8 cellular contexts compared by ENCODE assay signal in genomic region chr9:78439192-78439865, GRCh38.
DNase-seq lines count a peak whose midpoint lies in the region; ATAC-seq and TF ChIP-seq lines count a peak whose summit lies in the region.

No MANE protein-coding gene starts in this region.

- TF ChIP-seq CTCF in AG09319 (IDR thresholded peaks at IDR 0.05; ENCODE audit: low read depth, low read length) = peak; percentile 95
- TF ChIP-seq CTCF in lung (IDR thresholded peaks at IDR 0.05; ENCODE audit: control extremely low read depth, extremely low read depth) = peak; percentile 70

- POLR2A ChIA-PET in activated CD4-positive, alpha-beta memory T cell treated with anti-CD3 and anti-CD28 coated beads, Interleukin-2, amount 10 ng/mL, durations not matched to agents 7 days and 5 days (lab: Charles Lee) = no interaction called here

- CTCF ChIA-PET in activated CD4-positive, alpha-beta memory T cell treated with anti-CD3 and anti-CD28 coated beads, Interleukin-2, amount 10 ng/mL, durations not matched to agents 7 days and 5 days (lab: Charles Lee) = interaction anchor here (0.6 to 2.5 kb wide), 8 partner anchors 9 to 1284 kb away, joined by 3 to 13 read pairs (median 4); no protein-coding TSS in a partner anchor

- H3K4me3 ChIP-seq in effector memory CD4-positive, alpha-beta T cell (ENCODE audit: insufficient read depth, low read depth, low read length, poor library complexity, severe bottlenecking) = no peak overlapping the region
- no peak overlapping the region for H3K4me3 ChIP-seq in lung

- DNase-seq in AG09319 (ENCODE audit: extremely low read depth, low read depth) (peak; percentile 78), NCI-H526 treated with DMSO at 0.1 percent for 48 hours (lab: John Stamatoyannopoulos, UW) (peak; percentile 27), lung (ENCODE audit: low spot score) (peak; percentile 87)
- peak; percentile 66 for DNase-seq in activated CD4-positive, alpha-beta memory T cell treated with anti-CD3 and anti-CD28 coated beads, Interleukin-2, amount 10 ng/mL, durations not matched to agents 7 days and 5 days
- DNase-seq in effector memory CD4-positive, alpha-beta T cell = peak; percentile 3 to 48 (median 17)
- peak; percentile 32 to 60 (median 41) for DNase-seq in stimulated activated CD4-positive, alpha-beta T cell treated with anti-CD3 and anti-CD28 coated beads, TNF-alpha, amount 100 ng/mL, for 48 hours (ENCODE audit: low read depth in 3 of 3)

- ATAC-seq in GM18909 (IDR thresholded peaks at IDR 0.05; ENCODE audit: poor library complexity, unreplicated experiment) = peak; percentile 91
- peak; percentile 66 for ATAC-seq in HG03469 (IDR thresholded peaks at IDR 0.05; ENCODE audit: unreplicated experiment)
- ATAC-seq in lung (ENCODE audit: insufficient read depth, low FRiP score) = peak; percentile 88

- peaks cover 2% of the 10 kb centered on the region for H3K27me3 ChIP-seq in effector memory CD4-positive, alpha-beta T cell (replicated peaks; ENCODE audit: control insufficient read depth, insufficient read depth, low read length, poor library complexity, severe bottlenecking)
- no peaks in the 10 kb centered on the region for H3K27me3 ChIP-seq in lung (ENCODE audit: control insufficient read depth, insufficient read depth)

- H3K27ac ChIP-seq in effector memory CD4-positive, alpha-beta T cell (ENCODE audit: insufficient read depth, low read length, poor library complexity, severe bottlenecking) = no peak overlapping the region
- H3K27ac ChIP-seq in lung (ENCODE audit: low read depth in 1 of 2, low read length in 1 of 2) = no peak overlapping the region

- WGBS in lung, 2 donors = 6 to 14% methylated on average over 23 of the region's 23 CpGs

- H3K36me3 ChIP-seq in effector memory CD4-positive, alpha-beta T cell (ENCODE audit: control insufficient read depth, insufficient read depth, low read length) = no peaks in the 10 kb centered on the region
- H3K36me3 ChIP-seq in lung (ENCODE audit: control insufficient read depth in 2 of 2, insufficient read depth in 2 of 2, low read length in 2 of 2) = no peaks in the 10 kb centered on the region

- H3K27me3 Mint-ChIP-seq in activated CD4-positive, alpha-beta memory T cell treated with anti-CD3 and anti-CD28 coated beads, Interleukin-2, amount 10 ng/mL, durations not matched to agents 7 days and 5 days = peaks cover 8% of the 10 kb centered on the region

- no peaks in the 10 kb centered on the region for H3K9me3 Mint-ChIP-seq in activated CD4-positive, alpha-beta memory T cell treated with anti-CD3 and anti-CD28 coated beads, Interleukin-2, amount 10 ng/mL, durations not matched to agents 7 days and 5 days

- H3K9me3 ChIP-seq in effector memory CD4-positive, alpha-beta T cell (ENCODE audit: control insufficient read depth, low read length) = no peaks in the 10 kb centered on the region
- no peaks in the 10 kb centered on the region for H3K9me3 ChIP-seq in lung (ENCODE audit: control insufficient read depth in 2 of 2, insufficient read depth in 1 of 2, low read length in 1 of 2)

- H3K36me3 Mint-ChIP-seq in activated CD4-positive, alpha-beta memory T cell treated with anti-CD3 and anti-CD28 coated beads, Interleukin-2, amount 10 ng/mL, durations not matched to agents 7 days and 5 days (ENCODE audit: low read depth) = no peaks in the 10 kb centered on the region

- no peak overlapping the region for H3K4me3 Mint-ChIP-seq in activated CD4-positive, alpha-beta memory T cell treated with anti-CD3 and anti-CD28 coated beads, Interleukin-2, amount 10 ng/mL, durations not matched to agents 7 days and 5 days

- no peak overlapping the region for H3K27ac Mint-ChIP-seq in activated CD4-positive, alpha-beta memory T cell treated with anti-CD3 and anti-CD28 coated beads, Interleukin-2, amount 10 ng/mL, durations not matched to agents 7 days and 5 days

- H3K4me1 ChIP-seq in effector memory CD4-positive, alpha-beta T cell (ENCODE audit: control insufficient read depth, insufficient read depth, low read length, poor library complexity, severe bottlenecking) = no peaks in the 10 kb centered on the region
- H3K4me1 ChIP-seq in lung (ENCODE audit: control insufficient read depth in 2 of 2, insufficient read depth in 2 of 2, low read length in 2 of 2) = no peaks in the 10 kb centered on the region

- H3K4me1 Mint-ChIP-seq in activated CD4-positive, alpha-beta memory T cell treated with anti-CD3 and anti-CD28 coated beads, Interleukin-2, amount 10 ng/mL, durations not matched to agents 7 days and 5 days = peaks cover 4% of the 10 kb centered on the region

Comparison
In these comparisons a context has a peak if more than half of its experiments do, and no peak if none do; other contexts are left out.
1. DNase-seq: peak in every context shown above with its lines; median percentile 87 in lung; 78 in AG09319; 66 in activated CD4-positive, alpha-beta memory T cell treated with anti-CD3 and anti-CD28 coated beads, Interleukin-2, amount 10 ng/mL, durations not matched to agents 7 days and 5 days; 41 in stimulated activated CD4-positive, alpha-beta T cell treated with anti-CD3 and anti-CD28 coated beads, TNF-alpha, amount 100 ng/mL, for 48 hours; 27 in NCI-H526 treated with DMSO at 0.1 percent for 48 hours; 17 in effector memory CD4-positive, alpha-beta T cell.